Comparison of ENCODE assay signal across 8 cellular contexts in genomic region chr17:64129765-64130558, GRCh38. TPM values are rescaled to one million over a fixed set of nuclear protein-coding genes. Genes with fewer than 3 reads are reported as not detected.
A peak's percentile ranks its signal among the peaks of the same experiment; 100 is the strongest.
DNase-seq lines count a peak whose midpoint lies in the region; ATAC-seq and TF ChIP-seq lines count a peak whose summit lies in the region.

ERN1 (minus strand) TSS chr17:64130144; CDS start chr17:64130029, 115 bp downstream.

- DNase-seq in ELF-1 (ENCODE audit: low read depth, low spot score) (peak; percentile 83), H4 (ENCODE audit: low spot score) (peak; percentile 87), M059J (ENCODE audit: low read depth) (peak; percentile 86), SIG-M5 treated with dmso at 0.1 percent for 504 hours (lab: John Stamatoyannopoulos, UW; ENCODE audit: unreplicated experiment) (peak; percentile 95), activated gamma-delta T cell (lab: John Stamatoyannopoulos, UW) (peak; percentile 96), fibroblast of the conjunctiva (ENCODE audit: low read depth) (peak; percentile 88)
- DNase-seq in stimulated activated naive CD8-positive, alpha-beta T cell treated with anti-CD3 and anti-CD28 coated beads, Interleukin-15, amount 100 ng/mL, for 72 hours, result peak; percentile 89 to 91

- ATAC-seq in stimulated activated naive CD8-positive, alpha-beta T cell treated with anti-CD3 and anti-CD28 coated beads, Interleukin-15, amount 100 ng/mL, for 72 hours, result peak; percentile 90

- peak within 1 kb of the TSS; percentile 67 for H3K9ac ChIP-seq in neural cell (ENCODE audit: low read length)

- peak within 1 kb of the TSS; percentile 92 to 95 for H3K27ac Mint-ChIP-seq in stimulated activated naive CD8-positive, alpha-beta T cell treated with anti-CD3 and anti-CD28 coated beads, Interleukin-15, amount 100 ng/mL, for 72 hours

- H3F3A ChIP-seq in neural cell (ENCODE audit: insufficient read depth, low read length, poor library complexity, severe bottlenecking), result no peaks in the 10 kb centered on the region

- H3K4me1 Mint-ChIP-seq in stimulated activated naive CD8-positive, alpha-beta T cell treated with anti-CD3 and anti-CD28 coated beads, Interleukin-15, amount 100 ng/mL, for 72 hours, result peaks cover 66% of the 10 kb centered on the region

- H3K27me3 ChIP-seq in neural cell (ENCODE audit: insufficient read depth, low read depth, low read length), result no peaks in the 10 kb centered on the region

- H3K79me2 ChIP-seq in neural cell (replicated peaks; ENCODE audit: insufficient read depth, low read length), result no peaks in the 10 kb centered on the region

- no peak for TF ChIP-seq EP300 in neural cell (conservative IDR thresholded peaks at IDR 0.05; ENCODE audit: poor library complexity, severe bottlenecking)

- peak within 1 kb of the TSS; percentile 42 for H2AFZ ChIP-seq in neural cell (ENCODE audit: low read depth, low read length)

- H3K9me3 Mint-ChIP-seq in stimulated activated naive CD8-positive, alpha-beta T cell treated with anti-CD3 and anti-CD28 coated beads, Interleukin-15, amount 100 ng/mL, for 72 hours, result no peaks in the 10 kb centered on the region

- no peaks in the 10 kb centered on the region for H3K36me3 ChIP-seq in neural cell (ENCODE audit: insufficient read depth, low read length)

- H3K27ac ChIP-seq in neural cell (ENCODE audit: low read length), result no peak within 1 kb of the TSS

- no peaks in the 10 kb centered on the region for H3K27me3 Mint-ChIP-seq in stimulated activated naive CD8-positive, alpha-beta T cell treated with anti-CD3 and anti-CD28 coated beads, Interleukin-15, amount 100 ng/mL, for 72 hours

- H3K9me3 ChIP-seq in neural cell (ENCODE audit: low read length), result no peaks in the 10 kb centered on the region

- peak within 1 kb of the TSS; percentile 70 for H3K4me3 ChIP-seq in neural cell (ENCODE audit: low read length)

- no peak for TF ChIP-seq RAD21 in neural cell (conservative IDR thresholded peaks at IDR 0.05)

- no peaks in the 10 kb centered on the region for H3K9me2 ChIP-seq in neural cell (ENCODE audit: insufficient read depth, low read length)

- no peaks in the 10 kb centered on the region for H4K20me1 ChIP-seq in neural cell (ENCODE audit: insufficient read depth)

- H3K4me2 ChIP-seq in neural cell (ENCODE audit: low read length), result peak within 1 kb of the TSS; percentile 43

- TF ChIP-seq CTCF in neural cell (IDR thresholded peaks at IDR 0.05; ENCODE audit: poor library complexity, severe bottlenecking), result no peak

- peak within 1 kb of the TSS; percentile 88 to 89 for H3K4me3 Mint-ChIP-seq in stimulated activated naive CD8-positive, alpha-beta T cell treated with anti-CD3 and anti-CD28 coated beads, Interleukin-15, amount 100 ng/mL, for 72 hours

TF ChIP-seq in neural cell, 6 proteins besides CTCF, POLR2A, EP300 and RAD21:
- TF ChIP-seq REST (IDR thresholded peaks at IDR 0.05; ENCODE audit: borderline replicate concordance), result no peak
- TF ChIP-seq POLR2AphosphoS5 (IDR thresholded peaks at IDR 0.05), result peak; percentile 55
- TF ChIP-seq MXI1 (conservative IDR thresholded peaks at IDR 0.05; ENCODE audit: poor library complexity, severe bottlenecking), result no peak
- no peak for TF ChIP-seq EZH2 (IDR thresholded peaks at IDR 0.05; ENCODE audit: borderline replicate concordance, insufficient read depth, low read length, poor library complexity, severe bottlenecking)
- TF ChIP-seq SMC3 (conservative IDR thresholded peaks at IDR 0.05; ENCODE audit: poor library complexity), result peak; percentile 10
- TF ChIP-seq TAF1 (IDR thresholded peaks at IDR 0.05; ENCODE audit: low read depth), result peak; percentile 49

RNA-seq across cellular contexts. Expression of gene ERN1, which starts in this region (rescaled TPM):
- total RNA-seq in H4 (2014; rRNA removed; shearing (Covaris generic)), result 1.2 and 2.7 TPM in 2 replicates
- total RNA-seq in M059J (2014; rRNA removed; shearing (Covaris generic)), result 0.98 and 1.5 TPM in 2 replicates
- 2.3 and 5.6 TPM in 2 replicates for polyA plus RNA-seq in neural cell
- 6.0 and 7.3 TPM in 2 replicates for polyA minus RNA-seq in neural cell
